In the genomic region with DNA sequence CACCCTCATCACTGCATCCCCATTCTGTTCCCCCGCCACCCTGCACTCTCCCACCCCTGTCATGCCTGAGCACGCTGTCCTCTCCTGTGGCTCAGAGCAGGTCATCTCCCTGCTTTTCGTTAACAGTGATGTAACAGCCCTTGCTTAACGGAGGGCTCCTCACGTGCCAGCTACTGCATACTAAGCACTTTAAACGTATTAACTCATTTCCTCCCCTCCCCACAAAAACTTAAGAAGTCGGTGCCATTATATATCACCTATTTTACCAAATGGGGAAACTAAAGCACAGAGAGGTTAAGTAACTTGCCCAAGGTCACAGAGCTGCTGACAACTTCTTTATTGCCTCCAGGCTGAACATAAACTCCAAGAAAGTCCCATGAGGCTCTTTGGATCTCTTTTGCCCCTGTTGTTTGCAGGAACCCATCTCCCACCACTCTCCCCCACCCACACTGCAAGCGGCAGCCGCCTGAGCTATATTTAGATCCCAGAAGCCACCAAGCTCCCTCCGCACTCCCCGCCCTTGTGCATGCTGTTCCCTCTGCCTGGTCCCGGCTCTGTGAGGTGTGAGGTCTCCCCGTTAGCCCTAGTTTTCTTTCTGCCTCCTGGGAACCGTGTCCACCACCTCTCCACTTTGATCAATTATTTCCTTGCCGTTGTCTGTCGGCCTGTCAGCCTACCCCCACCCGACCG, we compare ENCODE assay signal across 1 cellular context.
TF ChIP-seq lines count a peak whose summit lies in the region.

No MANE protein-coding gene starts in this region.

TF ChIP-seq in H1, 55 proteins besides CTCF, POLR2A, EP300 and RAD21:
- TF ChIP-seq, protein P1, sequence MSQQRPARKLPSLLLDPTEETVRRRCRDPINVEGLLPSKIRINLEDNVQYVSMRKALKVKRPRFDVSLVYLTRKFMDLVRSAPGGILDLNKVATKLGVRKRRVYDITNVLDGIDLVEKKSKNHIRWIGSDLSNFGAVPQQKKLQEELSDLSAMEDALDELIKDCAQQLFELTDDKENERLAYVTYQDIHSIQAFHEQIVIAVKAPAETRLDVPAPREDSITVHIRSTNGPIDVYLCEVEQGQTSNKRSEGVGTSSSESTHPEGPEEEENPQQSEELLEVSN (IDR thresholded peaks at IDR 0.05) = peak; percentile 79
- TF ChIP-seq, protein P2, sequence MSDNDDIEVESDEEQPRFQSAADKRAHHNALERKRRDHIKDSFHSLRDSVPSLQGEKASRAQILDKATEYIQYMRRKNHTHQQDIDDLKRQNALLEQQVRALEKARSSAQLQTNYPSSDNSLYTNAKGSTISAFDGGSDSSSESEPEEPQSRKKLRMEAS (IDR thresholded peaks at IDR 0.05) = peak; percentile 14; the same call in 1 of the 2 replicates
- no peak for TF ChIP-seq CHD2 (IDR thresholded peaks at IDR 0.05; ENCODE audit: low read length)
- TF ChIP-seq BACH1 (IDR thresholded peaks at IDR 0.05; ENCODE audit: low read length) = no peak
- TF ChIP-seq KDM5A (IDR thresholded peaks at IDR 0.05; ENCODE audit: low read length) = no peak
- TF ChIP-seq KDM1A (IDR thresholded peaks at IDR 0.05; ENCODE audit: borderline replicate concordance, low read length) = peak; percentile 86
